19 cellular contexts compared by ENCODE assay signal in genomic region chr4:22637306-22637705, GRCh38. TPM values are rescaled to one million over a fixed set of nuclear protein-coding genes. Genes with fewer than 3 reads are reported as not detected.
DNase-seq lines count a peak whose midpoint lies in the region; ATAC-seq and TF ChIP-seq lines count a peak whose summit lies in the region.
"Had no signal": no experiment of that assay in that cellular context is flagged by ENCODE, and none has a peak within 500 bp of the region (broad histone marks: within the 10 kb centered on the region; RNA-seq: fewer than 3 reads in every experiment).

No MANE protein-coding gene starts in this region.

- no peaks in the 10 kb centered on the region for H3K27me3 ChIP-seq in tibial artery
- H3K27me3 ChIP-seq: BE2C; BLaER1 treated with 17β-estradiol and CSF1 and Interleukin-3, amounts not matched to agents 10 nM and 100 nM had no signal

- no peak overlapping the region for H3K27ac ChIP-seq in tibial artery
- H3K27ac ChIP-seq: 22Rv1; BLaER1 treated with 17β-estradiol and CSF1 and Interleukin-3, amounts not matched to agents 10 nM and 100 nM had no signal

- ATAC-seq in left lobe of liver (peak; percentile 72), GM18520 (IDR thresholded peaks at IDR 0.05; ENCODE audit: unreplicated experiment) (no peak)
- ATAC-seq: GM12878 had no signal

- no peaks in the 10 kb centered on the region for H3K4me1 ChIP-seq in tibial artery
- H3K4me1 ChIP-seq: BE2C; BLaER1 treated with 17β-estradiol and CSF1 and Interleukin-3, amounts not matched to agents 10 nM and 100 nM had no signal

- H3K4me3 ChIP-seq in tibial artery, result no peak overlapping the region
- H3K4me3 ChIP-seq: BLaER1 treated with 17β-estradiol and CSF1 and Interleukin-3, amounts not matched to agents 10 nM and 100 nM; GM12878 had no signal

- H3K36me3 ChIP-seq in tibial artery, result no peaks in the 10 kb centered on the region
- H3K36me3 ChIP-seq: BE2C; BLaER1 treated with 17β-estradiol and CSF1 and Interleukin-3, amounts not matched to agents 10 nM and 100 nM had no signal

- intact Hi-C loops in tibial artery (cut with DNase I; ENCODE audit: low total_unique reads), result no loop called here

- TF ChIP-seq CTCF in tibial artery (IDR thresholded peaks at IDR 0.05), result no peak

- peak; percentile 31 for DNase-seq in NCI-H748 (lab: John Stamatoyannopoulos, UW; ENCODE audit: unreplicated experiment)
- no peak for DNase-seq in NCI-H748 treated with DMSO at 0.1 percent for 48 hours (lab: John Stamatoyannopoulos, UW)
- peak; percentile 57 for DNase-seq in NCI-H1105 treated with DMSO at 0.1 percent for 48 hours (lab: John Stamatoyannopoulos, UW)
- DNase-seq in left lobe of liver (ENCODE audit: low spot score), result peak; percentile 72
- DNase-seq in tibial artery, result no peak
- no peak for DNase-seq in AML-193 (lab: John Stamatoyannopoulos, UW)
- DNase-seq: BE2C; CD4-positive, alpha-beta T cell; CD8-positive, alpha-beta memory T cell; DMS 273 treated with DMSO at 0.1 percent for 48 hours; EL; GDM1; H7; HCEC 1CT had no signal

- H3K9me3 ChIP-seq in tibial artery, result peaks cover 0 to 11% (median 7%) of the 10 kb centered on the region in 3 donors
- H3K9me3 ChIP-seq: BE2C had no signal

RNA-seq across cellular contexts. Expression of gene GBA3, which starts 55.4 kb away (rescaled TPM):
- total RNA-seq in left lobe of liver, result 57.4 TPM
- total RNA-seq: CD4-positive, alpha-beta T cell; CD8-positive, alpha-beta memory T cell; H1; H7 had no signal

Comparison
In these comparisons a context has a peak if more than half of its experiments do, and no peak if none do; other contexts are left out.
1. DNase-seq: peak in NCI-H748 (single experiment), NCI-H1105 treated with DMSO at 0.1 percent for 48 hours (single experiment) and left lobe of liver (single experiment); none in NCI-H748 treated with DMSO at 0.1 percent for 48 hours (single experiment), tibial artery (0 of 2) and AML-193 (0 of 2).